27 cellular contexts compared by ENCODE assay signal in genomic region chr13:50014404-50014803, GRCh38. TPM values are rescaled to one million over a fixed set of nuclear protein-coding genes. Genes with fewer than 3 reads are reported as not detected.
DNase-seq lines count a peak whose midpoint lies in the region; ATAC-seq, FAIRE-seq and TF ChIP-seq lines count a peak whose summit lies in the region.
"Had no signal": no experiment of that assay in that cellular context is flagged by ENCODE, and none has a peak within 500 bp of the region (broad histone marks: within the 10 kb centered on the region; RNA-seq: fewer than 3 reads in every experiment).

No MANE protein-coding gene starts in this region.

- no peak for ATAC-seq in WTC11
- ATAC-seq in gastroesophageal sphincter = no peak
- ATAC-seq in GM19035 (IDR thresholded peaks at IDR 0.05; ENCODE audit: unreplicated experiment) = no peak
- ATAC-seq: activated T-cell treated with anti-CD3 and anti-CD28 coated beads, Interleukin-2, amount 50 U/mL, for 4 hours; GM12878; HCT116 had no signal

- H3K4me1 Mint-ChIP-seq in WTC11 (peaks cover 42% of the 10 kb centered on the region), type B pancreatic cell (ENCODE audit: unreplicated experiment) (peaks cover 3% of the 10 kb centered on the region)
- H3K4me1 Mint-ChIP-seq: neural progenitor cell had no signal

- CTCF ChIA-PET in WTC11 (lab: Charles Lee) = interaction anchor here (0.7 to 2.6 kb wide), 4 partner anchors 15 to 901 kb away, joined by 3 to 13 read pairs (median 4); partner anchors contain the start of gene TRIM13

- FAIRE-seq in HTR-8/SVneo (lab: Jason Lieb, UNC) = no peak
- FAIRE-seq: A204.1, GM12878 had no signal

- TF ChIP-seq CTCF in left ventricle myocardium inferior (IDR thresholded peaks at IDR 0.05; ENCODE audit: borderline replicate concordance) (no peak), WTC11 (IDR thresholded peaks at IDR 0.05) (no peak), gastroesophageal sphincter (IDR thresholded peaks at IDR 0.05) (no peak), type B pancreatic cell (conservative IDR thresholded peaks at IDR 0.05) (no peak)

- H3K9me3 Mint-ChIP-seq in WTC11 (peaks cover 6% of the 10 kb centered on the region; the same call in 1 of the 2 replicates), type B pancreatic cell (peaks cover 3% of the 10 kb centered on the region)
- H3K9me3 Mint-ChIP-seq: activated T-cell treated with anti-CD3 and anti-CD28 coated beads, Interleukin-2, amount 50 U/mL, for 4 hours; neural progenitor cell had no signal

- POLR2A ChIA-PET in WTC11 (lab: Charles Lee) = interaction anchor here (1.6 kb wide), 1 partner anchor 17 kb away, joined by 7 read pairs; the partner anchor contains the start of gene TRIM13

- H3K4me3 ChIP-seq in left ventricle myocardium inferior = no peak overlapping the region
- no peak overlapping the region for H3K4me3 ChIP-seq in gastroesophageal sphincter
- H3K4me3 ChIP-seq: GM12878, neural progenitor cell, thoracic aorta, uterus had no signal

- H3K9me3 ChIP-seq in left ventricle myocardium inferior (replicated peaks) = no peaks in the 10 kb centered on the region
- H3K9me3 ChIP-seq in gastroesophageal sphincter = no peaks in the 10 kb centered on the region
- H3K9me3 ChIP-seq: thoracic aorta, uterus had no signal

- DNase-seq in left ventricle myocardium inferior (no peak), cardiac septum (ENCODE audit: low spot score) (no peak), WTC11 (ENCODE audit: low spot score) (no peak), type B pancreatic cell (ENCODE audit: extremely low spot score, unreplicated experiment) (no peak), NOMO-1 treated with DMSO at 0.1 percent for 48 hours (lab: John Stamatoyannopoulos, UW; ENCODE audit: unreplicated experiment) (no peak), HTR-8/SVneo (ENCODE audit: insufficient read length, low spot score) (no peak)
- DNase-seq: activated CD4-positive, CD25-positive, alpha-beta regulatory T cell; activated naive CD4-positive, alpha-beta T cell treated with Interleukin-2 at 50 U/mL for 16 hours; activated T-cell treated with anti-CD3 and anti-CD28 coated beads, Interleukin-2, amount 50 U/mL, for 4 hours; AML-193; hippocampal formation; left cardiac atrium; mammary epithelial cell; NCI-H446; NCI-H774; stimulated activated CD4-positive, alpha-beta T cell treated with anti-CD3 and anti-CD28 coated beads, Interleukin-1b, Interleukin-23, amount 100 ng/mL, for 48 hours; SW 1271; T-helper 9 cell; uterus had no signal

- H3K27me3 Mint-ChIP-seq in WTC11 (ENCODE audit: low read depth) = no peaks in the 10 kb centered on the region
- no peaks in the 10 kb centered on the region for H3K27me3 Mint-ChIP-seq in type B pancreatic cell
- H3K27me3 Mint-ChIP-seq: stimulated activated naive CD8-positive, alpha-beta T cell treated with anti-CD3 and anti-CD28 coated beads, Interleukin-15, Interleukin-2, amounts not matched to agents 100 ng/mL and 50 ng/mL, for 24 hours had no signal

- H3K4me1 ChIP-seq in left ventricle myocardium inferior = peaks cover 59% of the 10 kb centered on the region
- peaks cover 7 to 69% (median 27%) of the 10 kb centered on the region in 3 donors for H3K4me1 ChIP-seq in gastroesophageal sphincter
- H3K4me1 ChIP-seq: uterus had no signal

- intact Hi-C loops in left ventricle myocardium inferior (cut with micrococcal nuclease) (no loop called here), cardiac septum (cut with DNase I) (no loop called here)

- H3K27ac Mint-ChIP-seq in WTC11 = peak overlapping the region; percentile 84
- H3K27ac Mint-ChIP-seq in type B pancreatic cell = no peak overlapping the region
- H3K27ac Mint-ChIP-seq: neural progenitor cell; stimulated activated naive CD8-positive, alpha-beta T cell treated with anti-CD3 and anti-CD28 coated beads, Interleukin-15, Interleukin-2, amounts not matched to agents 100 ng/mL and 50 ng/mL, for 24 hours had no signal

- peak overlapping the region; percentile 28; the same call in 1 of the 2 replicates for H3K4me3 Mint-ChIP-seq in WTC11
- peak overlapping the region; percentile 38 for H3K4me3 Mint-ChIP-seq in type B pancreatic cell
- H3K4me3 Mint-ChIP-seq: activated T-cell treated with anti-CD3 and anti-CD28 coated beads, Interleukin-2, amount 50 U/mL, for 4 hours; neural progenitor cell; stimulated activated naive CD8-positive, alpha-beta T cell treated with anti-CD3 and anti-CD28 coated beads, Interleukin-15, Interleukin-2, amounts not matched to agents 100 ng/mL and 50 ng/mL, for 24 hours had no signal

- H3K27ac ChIP-seq in left ventricle myocardium inferior (replicated peaks) (peak overlapping the region; percentile 79), gastroesophageal sphincter (peak overlapping the region; percentile 39 to 61 (median 57))
- H3K27ac ChIP-seq: neural progenitor cell had no signal

- H3K27me3 ChIP-seq in left ventricle myocardium inferior (ENCODE audit: low read depth) (no peaks in the 10 kb centered on the region), gastroesophageal sphincter (no peaks in the 10 kb centered on the region)
- H3K27me3 ChIP-seq: neural progenitor cell, uterus had no signal

- H3K36me3 ChIP-seq in left ventricle myocardium inferior (peaks cover 25% of the 10 kb centered on the region), gastroesophageal sphincter (peaks cover 0 to 53% of the 10 kb centered on the region in 2 donors)
- H3K36me3 ChIP-seq: uterus had no signal

- TF ChIP-seq POLR2A in gastroesophageal sphincter (IDR thresholded peaks at IDR 0.05) = no peak

- no peak for TF ChIP-seq EP300 in gastroesophageal sphincter (IDR thresholded peaks at IDR 0.05)

- H3K36me3 Mint-ChIP-seq in WTC11 (peaks cover 46% of the 10 kb centered on the region), type B pancreatic cell (peaks cover 49% of the 10 kb centered on the region)

- 63 to 67% methylated on average over 1 of the region's 1 CpG for WGBS in gastroesophageal sphincter (ENCODE audit: low coverage in 1 of 2), 2 donors

TF ChIP-seq in WTC11, 78 proteins besides CTCF, POLR2A, EP300 and RAD21:
- TF ChIP-seq ZNF263 (CRISPR knock-in tag; IDR thresholded peaks at IDR 0.05; ENCODE audit: low read depth) = no peak
- TF ChIP-seq KAT7 (CRISPR knock-in tag; IDR thresholded peaks at IDR 0.05; ENCODE audit: borderline replicate concordance) = no peak
- no peak for TF ChIP-seq MYBL2 (CRISPR knock-in tag; IDR thresholded peaks at IDR 0.05)
- no peak for TF ChIP-seq CBFB (CRISPR knock-in tag; IDR thresholded peaks at IDR 0.05; ENCODE audit: low read depth)
- TF ChIP-seq SP1 (CRISPR knock-in tag; conservative IDR thresholded peaks at IDR 0.05) = no peak
- no peak for TF ChIP-seq TP53 (CRISPR knock-in tag; IDR thresholded peaks at IDR 0.05)
- no peak for TF ChIP-seq HMGA2 (CRISPR knock-in tag; IDR thresholded peaks at IDR 0.05)
- TF ChIP-seq SOX15 (CRISPR knock-in tag; IDR thresholded peaks at IDR 0.05) = no peak

RNA-seq across cellular contexts. Expression of gene KCNRG, which starts 0.8 kb away (rescaled TPM):
- total RNA-seq in left ventricle myocardium inferior (not detected), cardiac septum (not detected), WTC11 (2021) (0.21 to 1.1 TPM (median 0.32 TPM) in 3 replicates), gastroesophageal sphincter (1 to 10 TPM in 3 of 4 donors, under 1 TPM in 1; 0.32 to 6.7 (median 3.4) TPM), type B pancreatic cell (ENCODE audit: low replicate concordance) (0.57 and 1.1 TPM in 2 replicates)

RNA-seq across cellular contexts. Expression of gene TRIM13, which starts 17.6 kb away (rescaled TPM):
- total RNA-seq in left ventricle myocardium inferior (22.1 TPM), cardiac septum (19.2 TPM), WTC11 (2021) (27.5 to 29.1 TPM (median 27.6 TPM) in 3 replicates), gastroesophageal sphincter (10 to 100 TPM; 25.4 to 45.8 (median 37.5) TPM), type B pancreatic cell (ENCODE audit: low replicate concordance) (33.8 and 42.0 TPM in 2 replicates)
